8 cellular contexts compared by ENCODE assay signal in the genomic region with DNA sequence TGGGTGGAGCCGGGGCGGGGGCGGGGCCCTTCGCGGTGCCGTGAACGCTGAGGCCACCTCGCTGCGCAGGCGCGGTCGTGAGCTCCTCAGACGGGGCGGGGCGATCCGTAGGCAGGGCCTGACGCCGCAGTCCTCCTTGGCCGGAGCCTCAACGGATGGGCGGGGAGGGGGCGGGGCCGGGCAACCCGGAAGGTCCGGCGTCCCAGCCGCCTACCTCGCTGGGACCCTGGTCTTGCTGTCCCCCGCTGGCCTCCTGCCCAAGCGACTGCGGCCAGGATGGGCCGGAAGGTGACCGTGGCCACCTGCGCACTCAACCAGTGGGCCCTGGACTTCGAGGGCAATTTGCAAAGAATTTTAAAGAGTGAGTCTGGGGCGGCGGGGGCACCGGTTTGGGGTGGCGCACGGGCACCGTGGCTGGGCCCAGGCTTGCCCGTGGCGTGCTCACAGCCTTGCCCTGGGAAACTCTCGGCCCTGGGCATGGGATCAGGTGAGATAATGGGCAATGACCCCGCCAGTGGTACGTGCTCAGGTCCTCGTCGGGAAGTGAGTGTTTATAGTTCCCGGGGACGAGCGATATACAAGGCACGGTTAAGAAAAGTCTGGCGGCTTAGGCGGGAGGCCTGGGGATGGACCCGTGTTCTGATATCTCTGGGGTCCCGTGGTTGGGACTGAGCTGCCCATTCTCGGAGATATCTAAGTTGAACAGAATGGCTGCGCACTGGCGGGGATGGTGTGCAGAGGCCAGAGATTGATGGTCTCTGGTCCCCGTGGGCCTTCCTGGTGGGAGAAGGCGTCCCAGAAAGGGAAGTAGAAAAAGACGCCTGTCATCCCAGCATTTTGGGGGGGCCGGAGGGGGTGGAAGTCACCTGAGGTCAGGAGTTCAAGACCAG. TPM values are rescaled to one million over a fixed set of nuclear protein-coding genes. Genes with fewer than 3 reads are reported as not detected.
DNase-seq lines count a peak whose midpoint lies in the region; TF ChIP-seq lines count a peak whose summit lies in the region.

A gene (plus strand): TSS at position 183 of the 890 bp plus-strand sequence. CDS start 94 bp downstream, at position 277.

- H3K4me1 ChIP-seq in HEK293 (ENCODE audit: control insufficient read depth, insufficient read depth, low read length) (0 out of 2 replicates have a peak, but pooled peaks cover 3% of the 10 kb centered on the region), SK-N-SH (ENCODE audit: control insufficient read depth in 1 of 2, insufficient read depth in 2 of 2, low read depth in 1 of 2, low read length in 1 of 2) (peaks cover 4 to 26% of the 10 kb centered on the region in 2 experiments; a peak in 3 of 4 replicates), suprapubic skin (peaks cover 46% of the 10 kb centered on the region)

- TF ChIP-seq EP300 in SK-N-SH (IDR thresholded peaks at IDR 0.05; ENCODE audit: borderline replicate concordance in 1 of 2, low read depth in 1 of 2, low read length in 1 of 2) (no peak), suprapubic skin (IDR thresholded peaks at IDR 0.05) (no peak)

- peak; percentile 13; the same call in 1 of the 2 replicates for TF ChIP-seq CTCF in HEK293 (tag by site-specific recombination; IDR thresholded peaks at IDR 0.05)
- no peak for TF ChIP-seq CTCF in SK-N-SH (IDR thresholded peaks at IDR 0.05)
- TF ChIP-seq CTCF in suprapubic skin (IDR thresholded peaks at IDR 0.05) = no peak

- DNase-seq in ELF-1 (ENCODE audit: low read depth, low spot score) (peak; percentile 95), NCI-H1092 (lab: John Stamatoyannopoulos, UW) (peak; percentile 95), SK-N-SH (peak; percentile 99), globus pallidus (ENCODE audit: low spot score) (peak; percentile 97), occipital lobe (lab: John Stamatoyannopoulos, UW) (peak; percentile 93), suprapubic skin (ENCODE audit: low spot score in 2 of 2) (peak; percentile 98)
- peak; percentile 94 for DNase-seq in activated naive CD4-positive, alpha-beta T cell treated with anti-CD3 and anti-CD28 coated beads, Interleukin-2, amount 50 U/mL, for 16 hours

- H3F3A ChIP-seq in SK-N-SH (replicated peaks; ENCODE audit: insufficient read depth) = peaks cover 12% of the 10 kb centered on the region

- H4K20me1 ChIP-seq in SK-N-SH (ENCODE audit: insufficient read depth) = peaks cover 5% of the 10 kb centered on the region

- H3K27ac ChIP-seq in HEK293 (ENCODE audit: extremely low read depth, low read depth, low read length) (no peak within 1 kb of the TSS), SK-N-SH (ENCODE audit: low read depth in 2 of 2, low read length in 1 of 2) (peak within 1 kb of the TSS; percentile 52 to 70; a peak in 3 of 4 replicates), suprapubic skin (peak within 1 kb of the TSS; percentile 82)

- H3K27me3 ChIP-seq in SK-N-SH (ENCODE audit: insufficient read depth) (no peaks in the 10 kb centered on the region), suprapubic skin (no peaks in the 10 kb centered on the region)

- H3K36me3 ChIP-seq in HEK293 (ENCODE audit: control insufficient read depth in 2 of 2, insufficient read depth in 1 of 2, low read length in 2 of 2) (peaks cover 0 to 37% of the 10 kb centered on the region in 2 experiments; a peak in 2 of 3 replicates), SK-N-SH (replicated peaks in 1 of 2; ENCODE audit: control insufficient read depth in 1 of 2, insufficient read depth in 2 of 2, low read length in 1 of 2) (peaks cover 23 to 30% of the 10 kb centered on the region in 2 experiments), suprapubic skin (peaks cover 34% of the 10 kb centered on the region)

- H2AFZ ChIP-seq in SK-N-SH (ENCODE audit: low read depth) = peak within 1 kb of the TSS; percentile 86

- H3K4me2 ChIP-seq in SK-N-SH = peak within 1 kb of the TSS; percentile 88

- H3K9me3 ChIP-seq in HEK293 (ENCODE audit: control insufficient read depth, insufficient read depth, low read depth, low read length) (no peaks in the 10 kb centered on the region), SK-N-SH (no peaks in the 10 kb centered on the region), suprapubic skin (no peaks in the 10 kb centered on the region)

- H3K9me2 ChIP-seq in SK-N-SH = no peaks in the 10 kb centered on the region

- CTCF ChIA-PET in HEK293 (lab: Yijun Ruan, JAX) (interaction anchor here (0.6 to 0.7 kb wide), 3 partner anchors 45 to 638 kb away, joined by 3 read pairs; no protein-coding TSS in a partner anchor), SK-N-SH (lab: Yijun Ruan, JAX) (interaction anchor here (1.4 kb wide), 2 partner anchors 52 to 110 kb away, joined by 3 to 4 read pairs; no protein-coding TSS in a partner anchor)

- no peak for TF ChIP-seq RAD21 in SK-N-SH (IDR thresholded peaks at IDR 0.05; ENCODE audit: low read length)

- POLR2A ChIA-PET in HEK293 (lab: Yijun Ruan, JAX) = interaction anchor here (0.5 to 1.4 kb wide), 16 partner anchors 9 to 1249 kb away, joined by 3 to 6 read pairs (median 4); no protein-coding TSS in a partner anchor
- POLR2A ChIA-PET in SK-N-SH (lab: Yijun Ruan, JAX) = no interaction called here

- peaks cover 31% of the 10 kb centered on the region for H3K79me2 ChIP-seq in SK-N-SH (ENCODE audit: insufficient read depth)

- peak within 1 kb of the TSS; percentile 86 for H3K9ac ChIP-seq in SK-N-SH

- peak within 1 kb of the TSS; percentile 97 for H3K4me3 ChIP-seq in HEK293 (ENCODE audit: low read depth, low read length)
- H3K4me3 ChIP-seq in SK-N-SH (ENCODE audit: low read depth in 2 of 2, low read length in 1 of 2) = peak within 1 kb of the TSS; percentile 95 to 99
- H3K4me3 ChIP-seq in suprapubic skin = peak within 1 kb of the TSS; percentile 93

- WGBS in SK-N-SH (ENCODE audit: low lambda C conversion rate) = 1% methylated on average over 20 of the region's 63 CpGs
- 2% methylated on average over 27 of the region's 63 CpGs for WGBS in suprapubic skin

- no peak for TF ChIP-seq POLR2A in suprapubic skin (IDR thresholded peaks at IDR 0.05)

TF ChIP-seq in HEK293, 187 proteins besides CTCF, POLR2A, EP300 and RAD21 (continues in another document):
- TF ChIP-seq, protein P1, sequence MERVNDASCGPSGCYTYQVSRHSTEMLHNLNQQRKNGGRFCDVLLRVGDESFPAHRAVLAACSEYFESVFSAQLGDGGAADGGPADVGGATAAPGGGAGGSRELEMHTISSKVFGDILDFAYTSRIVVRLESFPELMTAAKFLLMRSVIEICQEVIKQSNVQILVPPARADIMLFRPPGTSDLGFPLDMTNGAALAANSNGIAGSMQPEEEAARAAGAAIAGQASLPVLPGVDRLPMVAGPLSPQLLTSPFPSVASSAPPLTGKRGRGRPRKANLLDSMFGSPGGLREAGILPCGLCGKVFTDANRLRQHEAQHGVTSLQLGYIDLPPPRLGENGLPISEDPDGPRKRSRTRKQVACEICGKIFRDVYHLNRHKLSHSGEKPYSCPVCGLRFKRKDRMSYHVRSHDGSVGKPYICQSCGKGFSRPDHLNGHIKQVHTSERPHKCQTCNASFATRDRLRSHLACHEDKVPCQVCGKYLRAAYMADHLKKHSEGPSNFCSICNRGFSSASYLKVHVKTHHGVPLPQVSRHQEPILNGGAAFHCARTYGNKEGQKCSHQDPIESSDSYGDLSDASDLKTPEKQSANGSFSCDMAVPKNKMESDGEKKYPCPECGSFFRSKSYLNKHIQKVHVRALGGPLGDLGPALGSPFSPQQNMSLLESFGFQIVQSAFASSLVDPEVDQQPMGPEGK (tag by site-specific recombination; IDR thresholded peaks at IDR 0.05) = no peak; the same call in 1 of the 2 replicates
- TF ChIP-seq ZNF76 (tag by site-specific recombination; IDR thresholded peaks at IDR 0.05; ENCODE audit: borderline replicate concordance, low read depth) (no peak), KLF9 (tag by site-specific recombination; IDR thresholded peaks at IDR 0.05; ENCODE audit: low read depth) (peak; percentile 96), ZSCAN30 (tag by site-specific recombination; IDR thresholded peaks at IDR 0.05) (no peak; the same call in 1 of the 2 replicates), SP3 (tag by site-specific recombination; IDR thresholded peaks at IDR 0.05) (peak; percentile 84), ZNF776 (tag by site-specific recombination; IDR thresholded peaks at IDR 0.05; ENCODE audit: borderline replicate concordance) (no peak), ZNF335 (tag by site-specific recombination; conservative IDR thresholded peaks at IDR 0.05) (peak; percentile 79), KLF16 (tag by site-specific recombination; IDR thresholded peaks at IDR 0.05) (0 out of 2 replicates have a peak, but pooled peaks have one; percentile 20)

TF ChIP-seq in SK-N-SH, 30 proteins besides CTCF, POLR2A, EP300 and RAD21 (continues in another document):
- no peak; the same call in 1 of the 2 replicates for TF ChIP-seq NFIC (IDR thresholded peaks at IDR 0.05; ENCODE audit: borderline replicate concordance)
- TF ChIP-seq, protein P2, sequence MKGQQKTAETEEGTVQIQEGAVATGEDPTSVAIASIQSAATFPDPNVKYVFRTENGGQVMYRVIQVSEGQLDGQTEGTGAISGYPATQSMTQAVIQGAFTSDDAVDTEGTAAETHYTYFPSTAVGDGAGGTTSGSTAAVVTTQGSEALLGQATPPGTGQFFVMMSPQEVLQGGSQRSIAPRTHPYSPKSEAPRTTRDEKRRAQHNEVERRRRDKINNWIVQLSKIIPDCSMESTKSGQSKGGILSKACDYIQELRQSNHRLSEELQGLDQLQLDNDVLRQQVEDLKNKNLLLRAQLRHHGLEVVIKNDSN (IDR thresholded peaks at IDR 0.05; ENCODE audit: borderline replicate concordance, low read depth) = no peak
- no peak for TF ChIP-seq TAF1 (IDR thresholded peaks at IDR 0.05; ENCODE audit: borderline replicate concordance, low read depth, low read length)
- TF ChIP-seq CHD2 (IDR thresholded peaks at IDR 0.05; ENCODE audit: low read length, partially characterized antibody) = no peak
- no peak for TF ChIP-seq FOXM1 (IDR thresholded peaks at IDR 0.05; ENCODE audit: low read depth)
- no peak for TF ChIP-seq TCF12 (IDR thresholded peaks at IDR 0.05)
- peak; percentile 79 for TF ChIP-seq NRF1 (IDR thresholded peaks at IDR 0.05; ENCODE audit: low read depth, low read length)
- peak; percentile 62; the same call in 1 of the 2 replicates for TF ChIP-seq POLR2AphosphoS5 (IDR thresholded peaks at IDR 0.05; ENCODE audit: low read depth, low read length)
- no peak for TF ChIP-seq FOXJ3 (CRISPR knock-in tag; IDR thresholded peaks at IDR 0.05)
- TF ChIP-seq FOSL2 (IDR thresholded peaks at IDR 0.05; ENCODE audit: borderline replicate concordance, low read depth) = no peak
- no peak for TF ChIP-seq JUND (IDR thresholded peaks at IDR 0.05)
- peak; percentile 74 for TF ChIP-seq MXI1 (IDR thresholded peaks at IDR 0.05; ENCODE audit: low read depth, low read length)
- no peak for TF ChIP-seq TEAD4 (IDR thresholded peaks at IDR 0.05; ENCODE audit: borderline replicate concordance, insufficient read depth)
- TF ChIP-seq GABPA (IDR thresholded peaks at IDR 0.05; ENCODE audit: low read depth) = peak; percentile 39; the same call in 1 of the 2 replicates

RNA-seq across cellular contexts. Expression of the gene that starts here (rescaled TPM):
- 62.5 and 74.0 TPM in 2 replicates for polyA plus RNA-seq in SK-N-SH (2012; rRNA removed)
- 22.5 and 26.2 TPM in 2 replicates for polyA plus RNA-seq in SK-N-SH (2012; cell fraction: cytosol; rRNA removed)
- 417 and 453 TPM in 2 replicates for polyA plus RNA-seq in SK-N-SH (2012; cell fraction: nucleus; rRNA removed)
- total RNA-seq in occipital lobe (22.0 TPM), suprapubic skin (100 to 1,000 TPM in 1 of 4 donors, 10 to 100 TPM in 3; 51.5 to 120 (median 61.3) TPM)
